19 cellular contexts compared by ENCODE assay signal in genomic region chr2:17416891-17417391, GRCh38.
A peak's percentile ranks its signal among the peaks of the same experiment; 100 is the strongest.
DNase-seq lines count a peak whose midpoint lies in the region; ATAC-seq and TF ChIP-seq lines count a peak whose summit lies in the region.
"Had no signal": no experiment of that assay in that cellular context is flagged by ENCODE, and none has a peak within 500 bp of the region (broad histone marks: within the 10 kb centered on the region; RNA-seq: fewer than 3 reads in every experiment).

No MANE protein-coding gene starts in this region.

- no peaks in the 10 kb centered on the region for H3K4me1 Mint-ChIP-seq in activated CD8-positive, alpha-beta T cell treated with anti-CD3 and anti-CD28 coated beads for 36 hours (ENCODE audit: low read depth)
- H3K4me1 Mint-ChIP-seq: activated CD4-positive, alpha-beta memory T cell treated with anti-CD3 and anti-CD28 coated beads, Interleukin-2, amount 10 ng/mL, durations not matched to agents 7 days and 5 days; central memory CD8-positive, alpha-beta T cell had no signal

- ATAC-seq in HG02973 (IDR thresholded peaks at IDR 0.05; ENCODE audit: unreplicated experiment) (no peak), left colon (no peak)
- no peak for ATAC-seq in activated CD8-positive, alpha-beta T cell treated with anti-CD3 and anti-CD28 coated beads for 36 hours
- ATAC-seq: Right ventricle myocardium inferior had no signal

- POLR2A ChIA-PET in AG04449 (lab: Yijun Ruan, JAX) = interaction anchor here (1.0 to 1.4 kb wide), 3 partner anchors 10 to 43 kb away, joined by 3 to 5 read pairs (median 5); no protein-coding TSS in a partner anchor
- POLR2A ChIA-PET in activated CD8-positive, alpha-beta T cell treated with anti-CD3 and anti-CD28 coated beads for 36 hours (lab: Charles Lee) = no interaction called here

- H3K27ac Mint-ChIP-seq in activated CD8-positive, alpha-beta T cell treated with anti-CD3 and anti-CD28 coated beads for 36 hours = no peak overlapping the region
- H3K27ac Mint-ChIP-seq: activated CD4-positive, alpha-beta memory T cell treated with anti-CD3 and anti-CD28 coated beads, Interleukin-2, amount 10 ng/mL, durations not matched to agents 7 days and 5 days had no signal

- peak overlapping the region; percentile 89 for H3K27ac ChIP-seq in brain microvascular endothelial cell
- no peak overlapping the region for H3K27ac ChIP-seq in uterus
- H3K27ac ChIP-seq: tibial nerve had no signal

- peaks cover 1% of the 10 kb centered on the region for H3K9me3 Mint-ChIP-seq in activated CD8-positive, alpha-beta T cell treated with anti-CD3 and anti-CD28 coated beads for 36 hours
- H3K9me3 Mint-ChIP-seq: central memory CD8-positive, alpha-beta T cell had no signal

- H3K4me3 Mint-ChIP-seq in activated CD8-positive, alpha-beta T cell treated with anti-CD3 and anti-CD28 coated beads for 36 hours = no peak overlapping the region
- H3K4me3 Mint-ChIP-seq: activated CD4-positive, alpha-beta memory T cell treated with anti-CD3 and anti-CD28 coated beads, Interleukin-2, amount 10 ng/mL, durations not matched to agents 7 days and 5 days; central memory CD8-positive, alpha-beta T cell had no signal

- intact Hi-C loops in left colon (cut with DNase I, micrococcal nuclease) (no loop called here), uterus (cut with DNase I; ENCODE audit: low total_unique reads) (no loop called here)
- intact Hi-C loops in activated CD8-positive, alpha-beta T cell treated with anti-CD3 and anti-CD28 coated beads for 36 hours (cut with micrococcal nuclease) = no loop called here

- CTCF ChIA-PET in AG04449 (lab: Yijun Ruan, JAX) = no interaction called here
- CTCF ChIA-PET in activated CD8-positive, alpha-beta T cell treated with anti-CD3 and anti-CD28 coated beads for 36 hours (lab: Charles Lee) = no interaction called here

- no peaks in the 10 kb centered on the region for H3K27me3 ChIP-seq in brain microvascular endothelial cell (replicated peaks)
- H3K27me3 ChIP-seq in uterus = no peaks in the 10 kb centered on the region
- H3K27me3 ChIP-seq: tibial nerve had no signal

- no peaks in the 10 kb centered on the region for H3K36me3 Mint-ChIP-seq in activated CD8-positive, alpha-beta T cell treated with anti-CD3 and anti-CD28 coated beads for 36 hours (ENCODE audit: low read depth)

- H3K4me1 ChIP-seq in uterus = no peaks in the 10 kb centered on the region
- H3K4me1 ChIP-seq: tibial nerve had no signal

- H3K4me3 ChIP-seq in AG04449 (ENCODE audit: low read depth, low read length) = no peak overlapping the region
- H3K4me3 ChIP-seq in brain microvascular endothelial cell (ENCODE audit: low read depth, low read length) = no peak overlapping the region
- H3K4me3 ChIP-seq in uterus = no peak overlapping the region
- H3K4me3 ChIP-seq: tibial nerve had no signal

- no peak for TF ChIP-seq POLR2A in uterus (IDR thresholded peaks at IDR 0.05)

- no peaks in the 10 kb centered on the region for H3K27me3 Mint-ChIP-seq in activated CD8-positive, alpha-beta T cell treated with anti-CD3 and anti-CD28 coated beads for 36 hours
- H3K27me3 Mint-ChIP-seq: activated CD4-positive, alpha-beta memory T cell treated with anti-CD3 and anti-CD28 coated beads, Interleukin-2, amount 10 ng/mL, durations not matched to agents 7 days and 5 days; central memory CD8-positive, alpha-beta T cell had no signal

- TF ChIP-seq CTCF in AG04449 (IDR thresholded peaks at IDR 0.05; ENCODE audit: insufficient read depth, low read length, missing control alignments) (no peak), brain microvascular endothelial cell (IDR thresholded peaks at IDR 0.05; ENCODE audit: low read depth, low read length, missing control alignments) (no peak), uterus (IDR thresholded peaks at IDR 0.05) (no peak)
- no peak for TF ChIP-seq CTCF in activated CD8-positive, alpha-beta T cell treated with anti-CD3 and anti-CD28 coated beads for 36 hours (IDR thresholded peaks at IDR 0.05)

- no peaks in the 10 kb centered on the region for H3K9me3 ChIP-seq in uterus
- H3K9me3 ChIP-seq: tibial nerve had no signal

- in situ Hi-C loops in brain microvascular endothelial cell (cut with HindIII; ENCODE audit: low pct_ligation_motif_present, low sequenced_read_pairs) = no loop called here

- peak; percentile 85 for DNase-seq in AG04449 (ENCODE audit: low read depth, low spot score)
- DNase-seq in HT1080 (ENCODE audit: low read depth) = peak; percentile 91
- DNase-seq in brain microvascular endothelial cell = peak; percentile 91
- peak; percentile 86 for DNase-seq in iris pigment epithelial cell (ENCODE audit: low read depth)
- DNase-seq in left colon = no peak
- no peak for DNase-seq in activated CD8-positive, alpha-beta T cell treated with anti-CD3 and anti-CD28 coated beads for 36 hours
- DNase-seq in uterus = no peak
- DNase-seq: ACHN; activated CD4-positive, alpha-beta memory T cell treated with anti-CD3 and anti-CD28 coated beads, Interleukin-2, amount 10 ng/mL, durations not matched to agents 7 days and 5 days; activated gamma-delta T cell treated with Interleukin-2 at 50 U/mL for 16 hours; DMS 273 treated with DMSO at 0.1 percent for 48 hours; KBM-7; NCI-H1694 treated with DMSO at 0.1 percent for 48 hours; NCI-H748 treated with DMSO at 0.1 percent for 48 hours; nucleus accumbens had no signal

- H3K36me3 ChIP-seq in brain microvascular endothelial cell (replicated peaks) (no peaks in the 10 kb centered on the region), uterus (no peaks in the 10 kb centered on the region)
- H3K36me3 ChIP-seq: tibial nerve had no signal

Comparison
In these comparisons a context has a peak if more than half of its experiments do, and no peak if none do; other contexts are left out.
1. DNase-seq: peak in AG04449 (single experiment), HT1080 (single experiment), brain microvascular endothelial cell (single experiment) and iris pigment epithelial cell (single experiment); none in left colon (0 of 2), activated CD8-positive, alpha-beta T cell treated with anti-CD3 and anti-CD28 coated beads for 36 hours (single experiment) and uterus (0 of 2).